Comparison of ENCODE assay signal across 2 cellular contexts in the genomic region with DNA sequence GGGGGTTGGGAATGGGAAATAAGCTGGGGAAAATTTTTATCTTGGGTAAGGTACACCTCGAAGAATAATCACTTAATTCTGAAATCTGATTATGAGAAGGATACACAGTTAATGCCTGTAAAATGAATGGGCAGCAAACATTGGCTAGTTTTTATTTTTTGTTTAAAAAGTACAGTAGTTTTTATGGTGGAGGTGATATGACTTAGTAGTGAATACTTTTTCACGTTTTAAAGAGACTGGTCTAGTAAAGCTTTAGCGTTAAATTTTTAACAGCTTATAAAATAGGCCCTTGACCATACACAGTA.
TF ChIP-seq lines count a peak whose summit lies in the region.

No MANE protein-coding gene starts in this region.

TF ChIP-seq in GM23338, 12 proteins besides CTCF, POLR2A, EP300 and RAD21 (continued from another document):
- TF ChIP-seq, protein P1, sequence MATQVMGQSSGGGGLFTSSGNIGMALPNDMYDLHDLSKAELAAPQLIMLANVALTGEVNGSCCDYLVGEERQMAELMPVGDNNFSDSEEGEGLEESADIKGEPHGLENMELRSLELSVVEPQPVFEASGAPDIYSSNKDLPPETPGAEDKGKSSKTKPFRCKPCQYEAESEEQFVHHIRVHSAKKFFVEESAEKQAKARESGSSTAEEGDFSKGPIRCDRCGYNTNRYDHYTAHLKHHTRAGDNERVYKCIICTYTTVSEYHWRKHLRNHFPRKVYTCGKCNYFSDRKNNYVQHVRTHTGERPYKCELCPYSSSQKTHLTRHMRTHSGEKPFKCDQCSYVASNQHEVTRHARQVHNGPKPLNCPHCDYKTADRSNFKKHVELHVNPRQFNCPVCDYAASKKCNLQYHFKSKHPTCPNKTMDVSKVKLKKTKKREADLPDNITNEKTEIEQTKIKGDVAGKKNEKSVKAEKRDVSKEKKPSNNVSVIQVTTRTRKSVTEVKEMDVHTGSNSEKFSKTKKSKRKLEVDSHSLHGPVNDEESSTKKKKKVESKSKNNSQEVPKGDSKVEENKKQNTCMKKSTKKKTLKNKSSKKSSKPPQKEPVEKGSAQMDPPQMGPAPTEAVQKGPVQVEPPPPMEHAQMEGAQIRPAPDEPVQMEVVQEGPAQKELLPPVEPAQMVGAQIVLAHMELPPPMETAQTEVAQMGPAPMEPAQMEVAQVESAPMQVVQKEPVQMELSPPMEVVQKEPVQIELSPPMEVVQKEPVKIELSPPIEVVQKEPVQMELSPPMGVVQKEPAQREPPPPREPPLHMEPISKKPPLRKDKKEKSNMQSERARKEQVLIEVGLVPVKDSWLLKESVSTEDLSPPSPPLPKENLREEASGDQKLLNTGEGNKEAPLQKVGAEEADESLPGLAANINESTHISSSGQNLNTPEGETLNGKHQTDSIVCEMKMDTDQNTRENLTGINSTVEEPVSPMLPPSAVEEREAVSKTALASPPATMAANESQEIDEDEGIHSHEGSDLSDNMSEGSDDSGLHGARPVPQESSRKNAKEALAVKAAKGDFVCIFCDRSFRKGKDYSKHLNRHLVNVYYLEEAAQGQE (IDR thresholded peaks at IDR 0.05; ENCODE audit: unreplicated experiment), result no peak
- TF ChIP-seq, protein P2, sequence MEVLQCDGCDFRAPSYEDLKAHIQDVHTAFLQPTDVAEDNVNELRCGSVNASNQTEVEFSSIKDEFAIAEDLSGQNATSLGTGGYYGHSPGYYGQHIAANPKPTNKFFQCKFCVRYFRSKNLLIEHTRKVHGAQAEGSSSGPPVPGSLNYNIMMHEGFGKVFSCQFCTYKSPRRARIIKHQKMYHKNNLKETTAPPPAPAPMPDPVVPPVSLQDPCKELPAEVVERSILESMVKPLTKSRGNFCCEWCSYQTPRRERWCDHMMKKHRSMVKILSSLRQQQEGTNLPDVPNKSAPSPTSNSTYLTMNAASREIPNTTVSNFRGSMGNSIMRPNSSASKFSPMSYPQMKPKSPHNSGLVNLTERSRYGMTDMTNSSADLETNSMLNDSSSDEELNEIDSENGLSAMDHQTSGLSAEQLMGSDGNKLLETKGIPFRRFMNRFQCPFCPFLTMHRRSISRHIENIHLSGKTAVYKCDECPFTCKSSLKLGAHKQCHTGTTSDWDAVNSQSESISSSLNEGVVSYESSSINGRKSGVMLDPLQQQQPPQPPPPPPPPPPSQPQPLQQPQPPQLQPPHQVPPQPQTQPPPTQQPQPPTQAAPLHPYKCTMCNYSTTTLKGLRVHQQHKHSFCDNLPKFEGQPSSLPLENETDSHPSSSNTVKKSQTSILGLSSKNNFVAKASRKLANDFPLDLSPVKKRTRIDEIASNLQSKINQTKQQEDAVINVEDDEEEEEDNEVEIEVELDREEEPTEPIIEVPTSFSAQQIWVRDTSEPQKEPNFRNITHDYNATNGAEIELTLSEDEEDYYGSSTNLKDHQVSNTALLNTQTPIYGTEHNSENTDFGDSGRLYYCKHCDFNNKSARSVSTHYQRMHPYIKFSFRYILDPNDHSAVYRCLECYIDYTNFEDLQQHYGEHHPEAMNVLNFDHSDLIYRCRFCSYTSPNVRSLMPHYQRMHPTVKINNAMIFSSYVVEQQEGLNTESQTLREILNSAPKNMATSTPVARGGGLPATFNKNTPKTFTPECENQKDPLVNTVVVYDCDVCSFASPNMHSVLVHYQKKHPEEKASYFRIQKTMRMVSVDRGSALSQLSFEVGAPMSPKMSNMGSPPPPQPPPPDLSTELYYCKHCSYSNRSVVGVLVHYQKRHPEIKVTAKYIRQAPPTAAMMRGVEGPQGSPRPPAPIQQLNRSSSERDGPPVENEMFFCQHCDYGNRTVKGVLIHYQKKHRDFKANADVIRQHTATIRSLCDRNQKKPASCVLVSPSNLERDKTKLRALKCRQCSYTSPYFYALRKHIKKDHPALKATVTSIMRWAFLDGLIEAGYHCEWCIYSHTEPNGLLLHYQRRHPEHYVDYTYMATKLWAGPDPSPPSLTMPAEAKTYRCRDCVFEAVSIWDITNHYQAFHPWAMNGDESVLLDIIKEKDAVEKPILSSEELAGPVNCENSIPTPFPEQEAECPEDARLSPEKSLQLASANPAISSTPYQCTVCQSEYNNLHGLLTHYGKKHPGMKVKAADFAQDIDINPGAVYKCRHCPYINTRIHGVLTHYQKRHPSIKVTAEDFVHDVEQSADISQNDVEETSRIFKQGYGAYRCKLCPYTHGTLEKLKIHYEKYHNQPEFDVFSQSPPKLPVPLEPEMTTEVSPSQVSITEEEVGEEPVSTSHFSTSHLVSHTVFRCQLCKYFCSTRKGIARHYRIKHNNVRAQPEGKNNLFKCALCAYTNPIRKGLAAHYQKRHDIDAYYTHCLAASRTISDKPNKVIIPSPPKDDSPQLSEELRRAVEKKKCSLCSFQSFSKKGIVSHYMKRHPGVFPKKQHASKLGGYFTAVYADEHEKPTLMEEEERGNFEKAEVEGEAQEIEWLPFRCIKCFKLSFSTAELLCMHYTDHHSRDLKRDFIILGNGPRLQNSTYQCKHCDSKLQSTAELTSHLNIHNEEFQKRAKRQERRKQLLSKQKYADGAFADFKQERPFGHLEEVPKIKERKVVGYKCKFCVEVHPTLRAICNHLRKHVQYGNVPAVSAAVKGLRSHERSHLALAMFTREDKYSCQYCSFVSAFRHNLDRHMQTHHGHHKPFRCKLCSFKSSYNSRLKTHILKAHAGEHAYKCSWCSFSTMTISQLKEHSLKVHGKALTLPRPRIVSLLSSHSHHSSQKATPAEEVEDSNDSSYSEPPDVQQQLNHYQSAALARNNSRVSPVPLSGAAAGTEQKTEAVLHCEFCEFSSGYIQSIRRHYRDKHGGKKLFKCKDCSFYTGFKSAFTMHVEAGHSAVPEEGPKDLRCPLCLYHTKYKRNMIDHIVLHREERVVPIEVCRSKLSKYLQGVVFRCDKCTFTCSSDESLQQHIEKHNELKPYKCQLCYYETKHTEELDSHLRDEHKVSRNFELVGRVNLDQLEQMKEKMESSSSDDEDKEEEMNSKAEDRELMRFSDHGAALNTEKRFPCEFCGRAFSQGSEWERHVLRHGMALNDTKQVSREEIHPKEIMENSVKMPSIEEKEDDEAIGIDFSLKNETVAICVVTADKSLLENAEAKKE (CRISPR knock-in tag; IDR thresholded peaks at IDR 0.05), result no peak
- no peak for TF ChIP-seq JUNB (IDR thresholded peaks at IDR 0.05; ENCODE audit: unreplicated experiment)
- TF ChIP-seq POLR2AphosphoS5 (IDR thresholded peaks at IDR 0.05; ENCODE audit: low read depth), result no peak
- no peak for TF ChIP-seq EZH2 (IDR thresholded peaks at IDR 0.05; ENCODE audit: low read depth, unreplicated experiment)
- TF ChIP-seq NANOG (IDR thresholded peaks at IDR 0.05; ENCODE audit: borderline replicate concordance), result no peak
TF ChIP-seq in GM23338: peak in this region for 0.

TF ChIP-seq in WTC11, 78 proteins besides CTCF, POLR2A, EP300 and RAD21 (continued from another document):
- TF ChIP-seq, protein P3, sequence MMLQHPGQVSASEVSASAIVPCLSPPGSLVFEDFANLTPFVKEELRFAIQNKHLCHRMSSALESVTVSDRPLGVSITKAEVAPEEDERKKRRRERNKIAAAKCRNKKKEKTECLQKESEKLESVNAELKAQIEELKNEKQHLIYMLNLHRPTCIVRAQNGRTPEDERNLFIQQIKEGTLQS (CRISPR knock-in tag; conservative IDR thresholded peaks at IDR 0.05), result no peak
- TF ChIP-seq, protein P4, sequence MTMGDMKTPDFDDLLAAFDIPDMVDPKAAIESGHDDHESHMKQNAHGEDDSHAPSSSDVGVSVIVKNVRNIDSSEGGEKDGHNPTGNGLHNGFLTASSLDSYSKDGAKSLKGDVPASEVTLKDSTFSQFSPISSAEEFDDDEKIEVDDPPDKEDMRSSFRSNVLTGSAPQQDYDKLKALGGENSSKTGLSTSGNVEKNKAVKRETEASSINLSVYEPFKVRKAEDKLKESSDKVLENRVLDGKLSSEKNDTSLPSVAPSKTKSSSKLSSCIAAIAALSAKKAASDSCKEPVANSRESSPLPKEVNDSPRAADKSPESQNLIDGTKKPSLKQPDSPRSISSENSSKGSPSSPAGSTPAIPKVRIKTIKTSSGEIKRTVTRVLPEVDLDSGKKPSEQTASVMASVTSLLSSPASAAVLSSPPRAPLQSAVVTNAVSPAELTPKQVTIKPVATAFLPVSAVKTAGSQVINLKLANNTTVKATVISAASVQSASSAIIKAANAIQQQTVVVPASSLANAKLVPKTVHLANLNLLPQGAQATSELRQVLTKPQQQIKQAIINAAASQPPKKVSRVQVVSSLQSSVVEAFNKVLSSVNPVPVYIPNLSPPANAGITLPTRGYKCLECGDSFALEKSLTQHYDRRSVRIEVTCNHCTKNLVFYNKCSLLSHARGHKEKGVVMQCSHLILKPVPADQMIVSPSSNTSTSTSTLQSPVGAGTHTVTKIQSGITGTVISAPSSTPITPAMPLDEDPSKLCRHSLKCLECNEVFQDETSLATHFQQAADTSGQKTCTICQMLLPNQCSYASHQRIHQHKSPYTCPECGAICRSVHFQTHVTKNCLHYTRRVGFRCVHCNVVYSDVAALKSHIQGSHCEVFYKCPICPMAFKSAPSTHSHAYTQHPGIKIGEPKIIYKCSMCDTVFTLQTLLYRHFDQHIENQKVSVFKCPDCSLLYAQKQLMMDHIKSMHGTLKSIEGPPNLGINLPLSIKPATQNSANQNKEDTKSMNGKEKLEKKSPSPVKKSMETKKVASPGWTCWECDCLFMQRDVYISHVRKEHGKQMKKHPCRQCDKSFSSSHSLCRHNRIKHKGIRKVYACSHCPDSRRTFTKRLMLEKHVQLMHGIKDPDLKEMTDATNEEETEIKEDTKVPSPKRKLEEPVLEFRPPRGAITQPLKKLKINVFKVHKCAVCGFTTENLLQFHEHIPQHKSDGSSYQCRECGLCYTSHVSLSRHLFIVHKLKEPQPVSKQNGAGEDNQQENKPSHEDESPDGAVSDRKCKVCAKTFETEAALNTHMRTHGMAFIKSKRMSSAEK (CRISPR knock-in tag; IDR thresholded peaks at IDR 0.05; ENCODE audit: borderline replicate concordance), result no peak
- TF ChIP-seq, protein P5, sequence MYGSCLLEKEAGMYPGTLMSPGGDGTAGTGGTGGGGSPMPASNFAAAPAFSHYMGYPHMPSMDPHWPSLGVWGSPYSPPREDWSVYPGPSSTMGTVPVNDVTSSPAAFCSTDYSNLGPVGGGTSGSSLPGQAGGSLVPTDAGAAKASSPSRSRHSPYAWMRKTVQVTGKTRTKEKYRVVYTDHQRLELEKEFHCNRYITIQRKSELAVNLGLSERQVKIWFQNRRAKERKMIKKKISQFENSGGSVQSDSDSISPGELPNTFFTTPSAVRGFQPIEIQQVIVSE (CRISPR knock-in tag; IDR thresholded peaks at IDR 0.05; ENCODE audit: borderline replicate concordance), result no peak
- no peak for TF ChIP-seq ZNF416 (CRISPR knock-in tag; IDR thresholded peaks at IDR 0.05)
TF ChIP-seq in WTC11: peak in this region for 0.
